ENCODE assay signal across 7 cellular contexts in genomic region chr9:31347082-31347617, GRCh38.
A peak's percentile ranks its signal among the peaks of the same experiment; 100 is the strongest.
DNase-seq lines count a peak whose midpoint lies in the region; ATAC-seq and TF ChIP-seq lines count a peak whose summit lies in the region.

No MANE protein-coding gene starts in this region.

- H2BK120ac ChIP-seq in H9 (ENCODE audit: low read depth, low read length, poor library complexity, severe bottlenecking) = no peak overlapping the region

- no peak overlapping the region for H3K23ac ChIP-seq in H9 (ENCODE audit: insufficient read length, low read depth, low read length)

- H2BK20ac ChIP-seq in H9 (ENCODE audit: low read depth, low read length, poor library complexity, severe bottlenecking) = no peak overlapping the region

- H3K18ac ChIP-seq in H9 (ENCODE audit: insufficient read length, low read depth, low read length) = no peak overlapping the region

- no peaks in the 10 kb centered on the region for H3K79me1 ChIP-seq in H9 (ENCODE audit: insufficient read depth, low read depth, low read length, poor library complexity, severe bottlenecking)

- no peak overlapping the region for H3K14ac ChIP-seq in H9 (ENCODE audit: insufficient read depth, low read length)

- H3K79me2 ChIP-seq in H9 (ENCODE audit: insufficient read depth, low read length) = no peaks in the 10 kb centered on the region

- H3K4me3 Mint-ChIP-seq in natural killer cell (peak overlapping the region; percentile 60), H9 (no peak overlapping the region)

- H3K4me1 ChIP-seq in H9 (ENCODE audit: insufficient read depth, low read length) = no peaks in the 10 kb centered on the region

- peaks cover 0 to 2% of the 10 kb centered on the region in 2 donors for H3K9me3 Mint-ChIP-seq in natural killer cell
- H3K9me3 Mint-ChIP-seq in H9 = no peaks in the 10 kb centered on the region; a peak in 2 of 5 replicates

- no peak overlapping the region for H2BK5ac ChIP-seq in H9 (ENCODE audit: insufficient read length, low read length)

- H2BK12ac ChIP-seq in H9 (ENCODE audit: insufficient read length, low read depth, low read length) = no peak overlapping the region

- H4K5ac ChIP-seq in H9 (ENCODE audit: insufficient read length, low read depth, low read length) = no peak overlapping the region

- no peak overlapping the region for H3K9ac ChIP-seq in H9 (ENCODE audit: extremely low read depth, insufficient read length, low read length)

- no peaks in the 10 kb centered on the region for H3K9me3 ChIP-seq in H9 (ENCODE audit: control insufficient read depth, low read depth, low read length)

- no peak overlapping the region for H4K8ac ChIP-seq in H9 (replicated peaks; ENCODE audit: insufficient read length, low read depth, low read length)

- H4K20me1 ChIP-seq in H9 (ENCODE audit: control insufficient read depth, insufficient read depth, insufficient read length) = no peaks in the 10 kb centered on the region

- H3T11ph ChIP-seq in H9 (ENCODE audit: low read length) = no peak overlapping the region

- no peaks in the 10 kb centered on the region for H3K23me2 ChIP-seq in H9 (ENCODE audit: insufficient read length, low read depth, low read length, poor library complexity, severe bottlenecking)

- H2AFZ ChIP-seq in H9 (ENCODE audit: low read length) = no peak overlapping the region

- H4K91ac ChIP-seq in H9 (ENCODE audit: insufficient read length, low read depth, low read length) = no peak overlapping the region

- no peak overlapping the region for H3K56ac ChIP-seq in H9 (ENCODE audit: insufficient read length, low read depth, low read length)

- H3K36me3 Mint-ChIP-seq in natural killer cell (peaks cover 12% of the 10 kb centered on the region), H9 (ENCODE audit: insufficient read depth in 1 of 3, low read depth in 3 of 3) (no peaks in the 10 kb centered on the region)

- H3K27ac Mint-ChIP-seq in natural killer cell (peak overlapping the region; percentile 89 to 92), H9 (no peak overlapping the region)

- H3K27me3 ChIP-seq in H9 (ENCODE audit: insufficient read depth, low read length) = no peaks in the 10 kb centered on the region; the same call in 1 of the 2 replicates

- H3K4me1 Mint-ChIP-seq in natural killer cell = peaks cover 9 to 19% of the 10 kb centered on the region in 2 donors
- peaks cover 0 to 3% of the 10 kb centered on the region in 2 experiments; a peak in 2 of 4 replicates for H3K4me1 Mint-ChIP-seq in H9

- intact Hi-C loops in natural killer cell (cut with micrococcal nuclease) = no loop called here

- H2BK15ac ChIP-seq in H9 (ENCODE audit: low read depth, low read length) = no peak overlapping the region

- ATAC-seq in GM18873 (IDR thresholded peaks at IDR 0.05; ENCODE audit: low FRiP score, unreplicated experiment) (peak; percentile 98), HG02870 (IDR thresholded peaks at IDR 0.05; ENCODE audit: unreplicated experiment) (peak; percentile 99), natural killer cell (peak; percentile 90 to 99 (median 97))

- no peak overlapping the region for H3K4ac ChIP-seq in H9 (ENCODE audit: low read depth, low read length)

- H3K4me2 ChIP-seq in H9 (ENCODE audit: insufficient read depth, insufficient read length, low read length) = no peak overlapping the region

- no CpG with 5 or more reads among the region's 6 CpGs for WGBS in H9 (ENCODE audit: extremely low coverage, insufficient read length, low lambda C conversion rate)

- H3K27ac ChIP-seq in coronary artery (no peak overlapping the region), H9 (ENCODE audit: insufficient read length, low read depth, low read length) (no peak overlapping the region)

- H3K27me3 Mint-ChIP-seq in natural killer cell (ENCODE audit: low read depth in 2 of 2) (no peaks in the 10 kb centered on the region), H9 (ENCODE audit: low read depth) (peaks cover 37% of the 10 kb centered on the region)

- peak; percentile 47 for DNase-seq in NCI-H510A treated with DMSO at 0.1 percent for 48 hours (lab: John Stamatoyannopoulos, UW)
- DNase-seq in coronary artery (ENCODE audit: low spot score) = no peak
- no peak for DNase-seq in natural killer cell
- DNase-seq in H9 = no peak
- DNase-seq in NCI-H526 treated with DMSO at 0.1 percent for 48 hours (lab: John Stamatoyannopoulos, UW) = no peak

- no peak for TF ChIP-seq CTCF in coronary artery (IDR thresholded peaks at IDR 0.05)
- no peak for TF ChIP-seq CTCF in natural killer cell (IDR thresholded peaks at IDR 0.05)
- no peak for TF ChIP-seq CTCF in H9 (conservative IDR thresholded peaks at IDR 0.05)

- H2AK5ac ChIP-seq in H9 (ENCODE audit: insufficient read length, low read length) = no peak overlapping the region

- peak overlapping the region; percentile 38 for H3K4me3 ChIP-seq in coronary artery

Comparison
In these comparisons a context has a peak if more than half of its experiments do, and no peak if none do; other contexts are left out.
1. H3K27ac Mint-ChIP-seq: peak in natural killer cell (2 of 2); none in H9 (0 of 3).
2. Peak in every context shown above with its lines, with median percentiles within 50 percentile points of each other: ATAC-seq.